In genomic region chr1:226417350-226417749, GRCh38 we compare ENCODE assay signal across 18 cellular contexts. TPM values are rescaled to one million over a fixed set of nuclear protein-coding genes. Genes with fewer than 3 reads are reported as not detected.
A peak's percentile ranks its signal among the peaks of the same experiment; 100 is the strongest.
DNase-seq lines count a peak whose midpoint lies in the region; ATAC-seq and TF ChIP-seq lines count a peak whose summit lies in the region.
"Had no signal": no experiment of that assay in that cellular context is flagged by ENCODE, and none has a peak within 500 bp of the region (broad histone marks: within the 10 kb centered on the region; RNA-seq: fewer than 3 reads in every experiment).

No MANE protein-coding gene starts in this region.

- no peaks in the 10 kb centered on the region for H3K9me3 ChIP-seq in OCI-LY7 (ENCODE audit: low read length)
- H3K9me3 ChIP-seq: HAP-1 had no signal

- H3K4me1 ChIP-seq in OCI-LY7 (ENCODE audit: insufficient read depth, low read length, poor library complexity, severe bottlenecking): peaks cover 44% of the 10 kb centered on the region
- H3K4me1 ChIP-seq: HAP-1 had no signal

- no peak overlapping the region for H3K4me2 ChIP-seq in OCI-LY7 (ENCODE audit: low read length)

- no peak overlapping the region for H3K4me3 Mint-ChIP-seq in activated CD8-positive, alpha-beta memory T cell treated with anti-CD3 and anti-CD28 coated beads, Interleukin-2, amount 10 ng/mL, durations not matched to agents 7 days and 5 days
- H3K4me3 Mint-ChIP-seq in osteocyte (ENCODE audit: unreplicated experiment): no peak overlapping the region
- H3K4me3 Mint-ChIP-seq: CD14-positive monocyte; CD4-positive, alpha-beta T cell; HFFc6 had no signal

- ATAC-seq in activated CD8-positive, alpha-beta memory T cell treated with anti-CD3 and anti-CD28 coated beads, Interleukin-2, amount 10 ng/mL, durations not matched to agents 7 days and 5 days: no peak

- 0 out of 2 replicates have a peak overlapping the region, but pooled peaks have one; percentile 1 for H2AFZ ChIP-seq in OCI-LY7 (ENCODE audit: low read length)

- no peaks in the 10 kb centered on the region for H4K20me1 ChIP-seq in OCI-LY7 (ENCODE audit: insufficient read depth, low read length)

- H3K36me3 Mint-ChIP-seq in activated CD8-positive, alpha-beta memory T cell treated with anti-CD3 and anti-CD28 coated beads, Interleukin-2, amount 10 ng/mL, durations not matched to agents 7 days and 5 days: no peaks in the 10 kb centered on the region
- no peaks in the 10 kb centered on the region for H3K36me3 Mint-ChIP-seq in osteocyte (ENCODE audit: unreplicated experiment)
- H3K36me3 Mint-ChIP-seq: CD14-positive monocyte had no signal

- CTCF ChIA-PET in activated CD8-positive, alpha-beta memory T cell treated with anti-CD3 and anti-CD28 coated beads, Interleukin-2, amount 10 ng/mL, durations not matched to agents 7 days and 5 days (lab: Charles Lee): interaction anchor here (0.9 to 2.1 kb wide), 2 partner anchors 9 to 191 kb away, joined by 4 to 6 read pairs; partner anchors contain the start of gene PARP1
- CTCF ChIA-PET in OCI-LY7 (lab: Charles Lee; ENCODE audit: unreplicated experiment): interaction anchor here (1.1 kb wide), 1 partner anchor 9 kb away, joined by 3 read pairs; no protein-coding TSS in a partner anchor

- DNase-seq in activated CD8-positive, alpha-beta memory T cell treated with anti-CD3 and anti-CD28 coated beads, Interleukin-2, amount 10 ng/mL, durations not matched to agents 7 days and 5 days: peak; percentile 19
- no peak for DNase-seq in activated CD8-positive, alpha-beta memory T cell treated with anti-CD3 and anti-CD28 coated beads, Interleukin-2, amount 50 U/mL, for 48 hours
- DNase-seq in OCI-LY7 (ENCODE audit: low spot score) (no peak), osteocyte (ENCODE audit: extremely low spot score, unreplicated experiment) (peak; percentile 65), A172 (ENCODE audit: low spot score) (no peak), retina (no peak), NCI-H146 treated with DMSO at 0.1 percent for 48 hours (lab: John Stamatoyannopoulos, UW; ENCODE audit: unreplicated experiment) (no peak)
- DNase-seq: 8988T; Calu3; CD4-positive, alpha-beta T cell; COR-L47; DMS53; DMS79 treated with DMSO at 0.1 percent for 48 hours; GF-D8; GOT3; HFFc6 had no signal

- no peaks in the 10 kb centered on the region for H3K79me2 ChIP-seq in OCI-LY7 (ENCODE audit: insufficient read depth, low read depth, low read length)

- POLR2A ChIA-PET in OCI-LY7 (lab: Charles Lee): interaction anchor here (0.6 to 2.6 kb wide), 4 partner anchors 9 to 302 kb away, joined by 3 to 14 read pairs (median 3); partner anchors contain the start of gene PARP1

- TF ChIP-seq CTCF in OCI-LY7 (conservative IDR thresholded peaks at IDR 0.05; ENCODE audit: low read length) (no peak), osteocyte (IDR thresholded peaks at IDR 0.05) (no peak)

- no peak overlapping the region for H3K27ac ChIP-seq in OCI-LY7 (ENCODE audit: low read depth, low read length, poor library complexity, severe bottlenecking)

- peaks cover 5% of the 10 kb centered on the region for H3K4me1 Mint-ChIP-seq in activated CD8-positive, alpha-beta memory T cell treated with anti-CD3 and anti-CD28 coated beads, Interleukin-2, amount 10 ng/mL, durations not matched to agents 7 days and 5 days
- peaks cover 7% of the 10 kb centered on the region for H3K4me1 Mint-ChIP-seq in osteocyte (ENCODE audit: unreplicated experiment)

- no peaks in the 10 kb centered on the region for H3K36me3 ChIP-seq in OCI-LY7 (ENCODE audit: insufficient read depth, low read length)
- H3K36me3 ChIP-seq: HAP-1 had no signal

- no peaks in the 10 kb centered on the region for H3K9me2 ChIP-seq in OCI-LY7 (ENCODE audit: insufficient read depth, low read length)

- no peaks in the 10 kb centered on the region for H3K9me3 Mint-ChIP-seq in activated CD8-positive, alpha-beta memory T cell treated with anti-CD3 and anti-CD28 coated beads, Interleukin-2, amount 10 ng/mL, durations not matched to agents 7 days and 5 days (ENCODE audit: low read depth)
- no peaks in the 10 kb centered on the region for H3K9me3 Mint-ChIP-seq in osteocyte (ENCODE audit: unreplicated experiment)
- H3K9me3 Mint-ChIP-seq: CD4-positive, alpha-beta T cell; HFFc6 had no signal

- BruUV-seq in OCI-LY7 (replicated peaks; lab: Mats Ljungman, UMichigan): no TSS peak

- no peak overlapping the region for H3K4me3 ChIP-seq in OCI-LY7 (ENCODE audit: low read depth, low read length, poor library complexity, severe bottlenecking)
- H3K4me3 ChIP-seq: HAP-1 had no signal

- no peak overlapping the region for H3K27ac Mint-ChIP-seq in activated CD8-positive, alpha-beta memory T cell treated with anti-CD3 and anti-CD28 coated beads, Interleukin-2, amount 10 ng/mL, durations not matched to agents 7 days and 5 days
- no peak overlapping the region for H3K27ac Mint-ChIP-seq in osteocyte (ENCODE audit: unreplicated experiment)
- H3K27ac Mint-ChIP-seq: CD14-positive monocyte; CD4-positive, alpha-beta T cell; HFFc6 had no signal

- intact Hi-C loops in OCI-LY7 (cut with micrococcal nuclease; ENCODE audit: unreplicated experiment): no loop called here

- H3K27me3 Mint-ChIP-seq in activated CD8-positive, alpha-beta memory T cell treated with anti-CD3 and anti-CD28 coated beads, Interleukin-2, amount 10 ng/mL, durations not matched to agents 7 days and 5 days: peaks cover 13% of the 10 kb centered on the region
- peaks cover 26% of the 10 kb centered on the region for H3K27me3 Mint-ChIP-seq in osteocyte (ENCODE audit: unreplicated experiment)
- H3K27me3 Mint-ChIP-seq: CD4-positive, alpha-beta T cell had no signal

RNA-seq across cellular contexts. Expression of gene PARP1, which starts 9.5 kb away (rescaled TPM):
- total RNA-seq in activated CD8-positive, alpha-beta memory T cell treated with anti-CD3 and anti-CD28 coated beads, Interleukin-2, amount 10 ng/mL, durations not matched to agents 7 days and 5 days: 100 to 1,000 TPM; 185 to 207 TPM
- total RNA-seq in OCI-LY7 (2014; rRNA removed; shearing (Covaris generic)): 532 and 610 TPM in 2 replicates
- 558 and 594 TPM in 2 replicates for total RNA-seq in OCI-LY7 (2022)
- total RNA-seq in osteocyte: 84.5 and 86.3 TPM in 2 replicates
- 216 and 238 TPM in 2 replicates for total RNA-seq in A172 (2014; rRNA removed; shearing (Covaris generic))

Comparison
In these comparisons a context has a peak if more than half of its experiments do, and no peak if none do; other contexts are left out.
1. DNase-seq: peak in activated CD8-positive, alpha-beta memory T cell treated with anti-CD3 and anti-CD28 coated beads, Interleukin-2, amount 10 ng/mL, durations not matched to agents 7 days and 5 days (single experiment) and osteocyte (single experiment); none in activated CD8-positive, alpha-beta memory T cell treated with anti-CD3 and anti-CD28 coated beads, Interleukin-2, amount 50 U/mL, for 48 hours (single experiment), OCI-LY7 (single experiment), A172 (single experiment), retina (single experiment) and NCI-H146 treated with DMSO at 0.1 percent for 48 hours (single experiment).